12 cellular contexts compared by ENCODE assay signal in genomic region chr1:198848206-198848605, GRCh38.
"Had no signal": no experiment of that assay in that cellular context is flagged by ENCODE, and none has a peak within 500 bp of the region (broad histone marks: within the 10 kb centered on the region; RNA-seq: fewer than 3 reads in every experiment).

No MANE protein-coding gene starts in this region.

- H3K9me3 ChIP-seq: neutrophil had no signal

- H3K36me3 Mint-ChIP-seq: stimulated activated memory B cell treated with anti-CD40 and anti-IgM and Interleukin-4, amounts not matched to agents 10 μg/mL and 1 μg/mL and 100 μg/mL, for 72 hours had no signal

- H3K4me3 Mint-ChIP-seq: naive thymus-derived CD8-positive, alpha-beta T cell; stimulated activated memory B cell treated with anti-CD40 and anti-IgM and Interleukin-4, amounts not matched to agents 10 μg/mL and 1 μg/mL and 100 μg/mL, for 72 hours had no signal

- H3K9me3 Mint-ChIP-seq: stimulated activated memory B cell treated with anti-CD40 and anti-IgM and Interleukin-4, amounts not matched to agents 10 μg/mL and 1 μg/mL and 100 μg/mL, for 72 hours had no signal

- H3K79me2 ChIP-seq: hepatocyte had no signal

- H3K27ac Mint-ChIP-seq: naive thymus-derived CD8-positive, alpha-beta T cell; stimulated activated memory B cell treated with anti-CD40 and anti-IgM and Interleukin-4, amounts not matched to agents 10 μg/mL and 1 μg/mL and 100 μg/mL, for 72 hours had no signal

- H2AFZ ChIP-seq: hepatocyte had no signal

- H3K4me3 ChIP-seq: hepatocyte, left ventricle myocardium inferior had no signal

- H3K27ac ChIP-seq: hepatocyte, left ventricle myocardium inferior, neutrophil had no signal

- H3K4me1 Mint-ChIP-seq: naive thymus-derived CD8-positive, alpha-beta T cell; stimulated activated memory B cell treated with anti-CD40 and anti-IgM and Interleukin-4, amounts not matched to agents 10 μg/mL and 1 μg/mL and 100 μg/mL, for 72 hours had no signal

- DNase-seq: activated CD4-positive, alpha-beta T cell treated with anti-CD3 and anti-CD28 coated beads, Interleukin-2, amount 50 U/mL, for 1 hour; activated CD8-positive, alpha-beta memory T cell treated with anti-CD3 and anti-CD28 coated beads for 24 hours; activated naive CD4-positive, alpha-beta T cell; aorta; kidney; left ventricle myocardium inferior; naive thymus-derived CD8-positive, alpha-beta T cell; stimulated activated CD4-positive, alpha-beta T cell treated with anti-CD3 and anti-CD28 coated beads, Interleukin-2, amount 100 ng/mL, for 48 hours had no signal

- H3K36me3 ChIP-seq: neutrophil had no signal

- H3K27me3 ChIP-seq: hepatocyte, neutrophil had no signal

- H3K4me1 ChIP-seq: left ventricle myocardium inferior had no signal

- H3K27me3 Mint-ChIP-seq: naive thymus-derived CD8-positive, alpha-beta T cell; stimulated activated memory B cell treated with anti-CD40 and anti-IgM and Interleukin-4, amounts not matched to agents 10 μg/mL and 1 μg/mL and 100 μg/mL, for 72 hours had no signal

- H3K4me2 ChIP-seq: hepatocyte had no signal

- ATAC-seq: activated CD4-positive, CD25-positive, alpha-beta regulatory T cell treated with anti-CD3 and anti-CD28 coated beads, Interleukin-2, amount 50 U/mL, for 24 hours; naive thymus-derived CD8-positive, alpha-beta T cell; stimulated activated memory B cell treated with anti-CD40 and anti-IgM and Interleukin-4, amounts not matched to agents 10 μg/mL and 1 μg/mL and 100 μg/mL, for 72 hours had no signal
